27 cellular contexts compared by ENCODE assay signal in the genomic region with DNA sequence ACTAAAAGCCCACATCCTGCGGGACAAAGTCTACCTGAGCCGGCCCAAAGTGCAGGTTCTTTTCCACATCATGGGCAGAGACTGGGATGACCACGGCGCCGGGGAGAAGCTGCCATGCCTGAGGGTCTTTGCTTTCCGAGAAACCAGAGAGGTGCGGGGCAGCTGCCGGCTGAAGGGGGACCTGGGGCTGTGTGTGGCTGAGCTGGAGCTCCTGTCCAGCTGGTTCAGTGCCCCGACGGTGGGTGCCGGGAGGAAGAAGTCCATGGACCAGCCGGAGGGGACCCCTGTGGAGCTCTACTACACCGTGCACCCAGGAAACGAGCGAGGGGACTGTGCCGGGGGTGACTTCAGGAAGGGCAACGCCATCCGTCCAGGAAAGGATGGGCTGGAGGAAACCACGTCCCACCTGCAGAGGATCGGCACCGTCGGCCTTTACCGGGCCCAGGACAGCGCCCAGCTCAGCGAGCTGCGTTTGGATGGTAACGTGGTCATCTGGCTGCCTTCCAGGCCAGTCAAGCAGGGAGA.
"Had no signal": no experiment of that assay in that cellular context is flagged by ENCODE, and none has a peak within 500 bp of the region (broad histone marks: within the 10 kb centered on the region; RNA-seq: fewer than 3 reads in every experiment).

No MANE protein-coding gene starts in this region.

- H3K9me3 Mint-ChIP-seq: dendritic cell treated with granulocyte-macrophage colony-stimulating factor and Interleukin-4, amounts not matched to agents 40 ng/mL and 50 ng/mL, for 4 days; effector memory CD8-positive, alpha-beta T cell had no signal

- H3K27ac Mint-ChIP-seq: dendritic cell treated with granulocyte-macrophage colony-stimulating factor and Interleukin-4, amounts not matched to agents 40 ng/mL and 50 ng/mL, for 4 days; effector memory CD8-positive, alpha-beta T cell had no signal

- H3K4me3 Mint-ChIP-seq: dendritic cell treated with granulocyte-macrophage colony-stimulating factor and Interleukin-4, amounts not matched to agents 40 ng/mL and 50 ng/mL, for 4 days; effector memory CD8-positive, alpha-beta T cell had no signal

- H3K36me3 ChIP-seq: colonic mucosa, esophagus muscularis mucosa, esophagus squamous epithelium, gastrocnemius medialis, gastroesophageal sphincter, heart left ventricle had no signal

- H3K27me3 Mint-ChIP-seq: dendritic cell treated with granulocyte-macrophage colony-stimulating factor and Interleukin-4, amounts not matched to agents 40 ng/mL and 50 ng/mL, for 4 days had no signal

- ATAC-seq: effector memory CD8-positive, alpha-beta T cell; esophagus mucosa; foreskin keratinocyte; gastrocnemius medialis; gastroesophageal sphincter; heart left ventricle had no signal

- DNase-seq: colonic mucosa; cortex of kidney; dermis blood vessel endothelial cell; dorsolateral prefrontal cortex; effector CD4-positive, alpha-beta T cell; effector CD8-positive, alpha-beta T cell; effector memory CD4-positive, alpha-beta T cell; effector memory CD8-positive, alpha-beta T cell; erythroblast; esophagus squamous epithelium; foreskin fibroblast; foreskin keratinocyte; foreskin melanocyte; gastrocnemius medialis; glutamatergic neuron; head of caudate nucleus; heart left ventricle had no signal

- H3K27me3 ChIP-seq: colonic mucosa, dorsolateral prefrontal cortex, esophagus muscularis mucosa, esophagus squamous epithelium, foreskin keratinocyte, gastrocnemius medialis, heart left ventricle had no signal

- H3K27ac ChIP-seq: colonic mucosa, coronary artery, dorsolateral prefrontal cortex, epithelial cell of prostate, esophagus muscularis mucosa, esophagus squamous epithelium, foreskin keratinocyte, gastrocnemius medialis, gastroesophageal sphincter, heart left ventricle had no signal

- H3K4me3 ChIP-seq: colonic mucosa, coronary artery, dorsolateral prefrontal cortex, esophagus muscularis mucosa, esophagus squamous epithelium, gastrocnemius medialis, gastroesophageal sphincter, heart left ventricle had no signal

- H3K4me1 ChIP-seq: colonic mucosa, esophagus muscularis mucosa, esophagus squamous epithelium, foreskin keratinocyte, gastrocnemius medialis, gastroesophageal sphincter had no signal

- FAIRE-seq: colon, endometrium, endothelial cell of umbilical vein, frontal cortex had no signal

- H3K9me3 ChIP-seq: colonic mucosa, esophagus muscularis mucosa, gastrocnemius medialis, gastroesophageal sphincter had no signal
